ENCODE assay signal across 8 cellular contexts in the genomic region with DNA sequence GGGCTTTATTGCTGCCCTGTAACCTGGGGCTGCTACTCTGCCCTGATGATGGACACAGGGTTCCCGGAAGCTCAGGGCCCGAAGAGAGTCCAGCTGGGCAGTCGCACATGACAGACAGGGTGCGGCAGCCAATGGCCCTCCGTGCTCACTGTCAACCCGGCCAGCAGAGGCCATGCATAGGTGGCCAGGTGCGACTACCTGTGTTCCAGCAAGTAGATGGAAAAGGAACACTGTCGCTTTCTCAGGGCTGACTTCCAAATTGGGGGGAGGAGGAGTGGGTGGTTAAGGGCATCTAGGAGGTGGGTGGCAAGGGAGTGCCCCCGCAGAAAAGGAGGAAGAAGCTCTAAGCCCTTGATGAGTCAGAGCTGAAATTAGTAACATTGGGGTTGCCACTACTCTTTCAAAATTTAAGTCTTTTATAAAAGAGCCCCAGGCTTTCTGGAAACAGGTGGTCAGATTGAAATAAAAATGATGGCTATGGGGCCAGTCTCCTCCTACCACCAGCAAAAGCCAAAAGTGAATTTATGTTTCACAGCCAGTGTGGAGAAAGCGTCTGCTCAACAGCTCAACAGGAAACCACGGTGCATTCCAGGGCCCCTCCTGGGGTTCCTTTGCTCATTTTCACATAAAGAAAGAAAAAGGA. TPM values are rescaled to one million over a fixed set of nuclear protein-coding genes. Genes with fewer than 3 reads are reported as not detected.
DNase-seq lines count a peak whose midpoint lies in the region; ATAC-seq lines count a peak whose summit lies in the region.

No MANE protein-coding gene starts in this region.

- peak overlapping the region; percentile 58 for H3K27ac Mint-ChIP-seq in activated CD4-positive, alpha-beta T cell treated with anti-CD3 and anti-CD28 coated beads, Interleukin-2, amount 10 ng/mL, durations not matched to agents 24 days and 14 days
- H3K27ac Mint-ChIP-seq in stimulated activated memory B cell treated with anti-CD40 and anti-IgM and Interleukin-4, amounts not matched to agents 10 μg/mL and 1 μg/mL and 100 μg/mL, for 72 hours: peak overlapping the region; percentile 82

- H3K36me3 Mint-ChIP-seq in activated CD4-positive, alpha-beta T cell treated with anti-CD3 and anti-CD28 coated beads, Interleukin-2, amount 10 ng/mL, durations not matched to agents 24 days and 14 days (ENCODE audit: low read depth): no peaks in the 10 kb centered on the region
- H3K36me3 Mint-ChIP-seq in stimulated activated memory B cell treated with anti-CD40 and anti-IgM and Interleukin-4, amounts not matched to agents 10 μg/mL and 1 μg/mL and 100 μg/mL, for 72 hours: no peaks in the 10 kb centered on the region

- H3K9me3 Mint-ChIP-seq in activated CD4-positive, alpha-beta T cell treated with anti-CD3 and anti-CD28 coated beads, Interleukin-2, amount 10 ng/mL, durations not matched to agents 24 days and 14 days: no peaks in the 10 kb centered on the region
- no peaks in the 10 kb centered on the region for H3K9me3 Mint-ChIP-seq in stimulated activated memory B cell treated with anti-CD40 and anti-IgM and Interleukin-4, amounts not matched to agents 10 μg/mL and 1 μg/mL and 100 μg/mL, for 72 hours

- intact Hi-C loops in activated CD4-positive, alpha-beta T cell treated with anti-CD3 and anti-CD28 coated beads, Interleukin-2, amount 10 ng/mL, durations not matched to agents 24 days and 14 days (cut with micrococcal nuclease): no loop called here

- DNase-seq in activated CD4-positive, alpha-beta T cell treated with anti-CD3 and anti-CD28 coated beads, Interleukin-2, amount 10 ng/mL, durations not matched to agents 24 days and 14 days: no peak
- DNase-seq in activated CD4-positive, alpha-beta T cell treated with anti-CD3 and anti-CD28 coated beads, Interleukin-2, amount 50 U/mL, for 48 hours: no peak
- DNase-seq in dedifferentiated amniotic fluid mesenchymal stem cell (ENCODE audit: extremely low spot score) (peak; percentile 29), GM19240 (ENCODE audit: insufficient read length, low spot score) (no peak), SHP77 (lab: John Stamatoyannopoulos, UW) (no peak), pons (ENCODE audit: low spot score) (no peak)

- H3K27me3 Mint-ChIP-seq in activated CD4-positive, alpha-beta T cell treated with anti-CD3 and anti-CD28 coated beads, Interleukin-2, amount 10 ng/mL, durations not matched to agents 24 days and 14 days: no peaks in the 10 kb centered on the region
- no peaks in the 10 kb centered on the region for H3K27me3 Mint-ChIP-seq in stimulated activated memory B cell treated with anti-CD40 and anti-IgM and Interleukin-4, amounts not matched to agents 10 μg/mL and 1 μg/mL and 100 μg/mL, for 72 hours

- peak; percentile 31 for ATAC-seq in HG03571 (IDR thresholded peaks at IDR 0.05; ENCODE audit: unreplicated experiment)
- peak; percentile 58 for ATAC-seq in stimulated activated memory B cell treated with anti-CD40 and anti-IgM and Interleukin-4, amounts not matched to agents 10 μg/mL and 1 μg/mL and 100 μg/mL, for 72 hours

- no peak overlapping the region for H3K4me3 Mint-ChIP-seq in activated CD4-positive, alpha-beta T cell treated with anti-CD3 and anti-CD28 coated beads, Interleukin-2, amount 10 ng/mL, durations not matched to agents 24 days and 14 days
- H3K4me3 Mint-ChIP-seq in stimulated activated memory B cell treated with anti-CD40 and anti-IgM and Interleukin-4, amounts not matched to agents 10 μg/mL and 1 μg/mL and 100 μg/mL, for 72 hours: peak overlapping the region; percentile 57

- H3K4me1 Mint-ChIP-seq in activated CD4-positive, alpha-beta T cell treated with anti-CD3 and anti-CD28 coated beads, Interleukin-2, amount 10 ng/mL, durations not matched to agents 24 days and 14 days: peaks cover 13% of the 10 kb centered on the region
- peaks cover 40% of the 10 kb centered on the region for H3K4me1 Mint-ChIP-seq in stimulated activated memory B cell treated with anti-CD40 and anti-IgM and Interleukin-4, amounts not matched to agents 10 μg/mL and 1 μg/mL and 100 μg/mL, for 72 hours

RNA-seq across cellular contexts. Expression of a gene that starts 2.3 kb away (rescaled TPM):
- 0.14 and 0.30 TPM in 2 replicates for total RNA-seq in activated CD4-positive, alpha-beta T cell treated with anti-CD3 and anti-CD28 coated beads, Interleukin-2, amount 10 ng/mL, durations not matched to agents 24 days and 14 days

RNA-seq across cellular contexts. Expression of a gene that starts 38.2 kb away (rescaled TPM):
- total RNA-seq in activated CD4-positive, alpha-beta T cell treated with anti-CD3 and anti-CD28 coated beads, Interleukin-2, amount 10 ng/mL, durations not matched to agents 24 days and 14 days: 2.8 and 3.1 TPM in 2 replicates
